ENCODE assay signal across 23 cellular contexts in the genomic region with DNA sequence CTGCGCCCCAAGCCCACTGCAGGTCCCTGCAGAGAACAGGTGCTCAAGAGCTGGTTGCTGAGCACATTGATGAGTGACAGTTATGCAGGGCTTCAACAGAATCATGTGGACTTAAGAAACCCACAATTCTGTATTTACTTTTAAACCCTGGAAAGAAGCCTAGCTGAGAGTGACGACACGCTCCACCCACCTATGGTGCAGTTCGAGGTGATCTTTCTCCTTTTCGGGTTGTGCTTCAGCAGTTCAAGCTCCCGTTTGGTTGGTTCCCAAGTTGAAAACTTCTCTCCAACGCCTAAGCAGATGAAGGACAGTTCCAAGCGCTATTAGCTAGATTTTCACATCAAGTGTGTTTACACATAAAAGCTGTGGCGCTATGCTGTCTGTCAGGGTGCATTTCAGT. TPM values are rescaled to one million over a fixed set of nuclear protein-coding genes. Genes with fewer than 3 reads are reported as not detected.
DNase-seq lines count a peak whose midpoint lies in the region; ATAC-seq and TF ChIP-seq lines count a peak whose summit lies in the region.
"Had no signal": no experiment of that assay in that cellular context is flagged by ENCODE, and none has a peak within 500 bp of the region (broad histone marks: within the 10 kb centered on the region; RNA-seq: fewer than 3 reads in every experiment).

No MANE protein-coding gene starts in this region.

- H3K27ac ChIP-seq in rectal smooth muscle tissue (ENCODE audit: low read depth, low read length) = peak overlapping the region; percentile 49
- H3K27ac ChIP-seq: 22Rv1; BLaER1 treated with 17β-estradiol and CSF1 and Interleukin-3, amounts not matched to agents 10 nM and 100 nM; GM23248 had no signal

- TF ChIP-seq CTCF in activated CD8-positive, alpha-beta T cell treated with anti-CD3 and anti-CD28 coated beads for 36 hours (IDR thresholded peaks at IDR 0.05) = no peak
- no peak for TF ChIP-seq CTCF in chondrocyte (IDR thresholded peaks at IDR 0.05)

- no peak overlapping the region for H3K9ac ChIP-seq in rectal smooth muscle tissue (ENCODE audit: low read length)
- H3K9ac ChIP-seq: BLaER1 treated with 17β-estradiol and CSF1 and Interleukin-3, amounts not matched to agents 10 nM and 100 nM; GM23248 had no signal

- H3K4me3 ChIP-seq in rectal smooth muscle tissue (ENCODE audit: low read length) = no peak overlapping the region
- H3K4me3 ChIP-seq: BLaER1 treated with 17β-estradiol and CSF1 and Interleukin-3, amounts not matched to agents 10 nM and 100 nM; GM23248 had no signal

- H3K9me3 Mint-ChIP-seq in activated CD8-positive, alpha-beta T cell treated with anti-CD3 and anti-CD28 coated beads, Interleukin-2, amount 10 ng/mL, durations not matched to agents 7 days and 5 days (ENCODE audit: insufficient read depth) = no peaks in the 10 kb centered on the region
- no peaks in the 10 kb centered on the region for H3K9me3 Mint-ChIP-seq in activated CD8-positive, alpha-beta T cell treated with anti-CD3 and anti-CD28 coated beads for 36 hours
- H3K9me3 Mint-ChIP-seq in chondrocyte (ENCODE audit: low read depth) = no peaks in the 10 kb centered on the region
- H3K9me3 Mint-ChIP-seq: IgD-negative memory B cell had no signal

- H3K36me3 Mint-ChIP-seq in activated CD8-positive, alpha-beta T cell treated with anti-CD3 and anti-CD28 coated beads, Interleukin-2, amount 10 ng/mL, durations not matched to agents 7 days and 5 days (ENCODE audit: low read depth) = peaks cover 80% of the 10 kb centered on the region
- peaks cover 73% of the 10 kb centered on the region for H3K36me3 Mint-ChIP-seq in activated CD8-positive, alpha-beta T cell treated with anti-CD3 and anti-CD28 coated beads for 36 hours (ENCODE audit: low read depth)
- H3K36me3 Mint-ChIP-seq in chondrocyte (ENCODE audit: low read depth) = peaks cover 49% of the 10 kb centered on the region

- POLR2A ChIA-PET in activated CD8-positive, alpha-beta T cell treated with anti-CD3 and anti-CD28 coated beads, Interleukin-2, amount 10 ng/mL, durations not matched to agents 7 days and 5 days (lab: Charles Lee) = interaction anchor here (1.1 kb wide), 1 partner anchor 24 kb away, joined by 6 read pairs; a partner anchor contains a TSS
- POLR2A ChIA-PET in activated CD8-positive, alpha-beta T cell treated with anti-CD3 and anti-CD28 coated beads for 36 hours (lab: Charles Lee) = no interaction called here

- H3K27me3 ChIP-seq in rectal smooth muscle tissue (ENCODE audit: control insufficient read depth, insufficient read depth, low read length) = no peaks in the 10 kb centered on the region
- H3K27me3 ChIP-seq: BLaER1 treated with 17β-estradiol and CSF1 and Interleukin-3, amounts not matched to agents 10 nM and 100 nM had no signal

- H3K36me3 ChIP-seq in rectal smooth muscle tissue (ENCODE audit: control insufficient read depth, insufficient read depth, low read length) = peaks cover 68% of the 10 kb centered on the region

- intact Hi-C loops in activated CD8-positive, alpha-beta T cell treated with anti-CD3 and anti-CD28 coated beads for 36 hours (cut with micrococcal nuclease) = no loop called here

- H3K4me1 Mint-ChIP-seq in activated CD8-positive, alpha-beta T cell treated with anti-CD3 and anti-CD28 coated beads, Interleukin-2, amount 10 ng/mL, durations not matched to agents 7 days and 5 days (ENCODE audit: low read depth) = peaks cover 20% of the 10 kb centered on the region
- peaks cover 21% of the 10 kb centered on the region for H3K4me1 Mint-ChIP-seq in activated CD8-positive, alpha-beta T cell treated with anti-CD3 and anti-CD28 coated beads for 36 hours (ENCODE audit: low read depth)
- peaks cover 23% of the 10 kb centered on the region for H3K4me1 Mint-ChIP-seq in chondrocyte (ENCODE audit: low read depth)

- CTCF ChIA-PET in activated CD8-positive, alpha-beta T cell treated with anti-CD3 and anti-CD28 coated beads, Interleukin-2, amount 10 ng/mL, durations not matched to agents 7 days and 5 days (lab: Charles Lee) = interaction anchor here (1.0 to 2.7 kb wide), 4 partner anchors 21 to 81 kb away, joined by 3 to 12 read pairs (median 4); a partner anchor contains a TSS
- CTCF ChIA-PET in activated CD8-positive, alpha-beta T cell treated with anti-CD3 and anti-CD28 coated beads for 36 hours (lab: Charles Lee) = interaction anchor here (3.6 kb wide), 1 partner anchor 25 kb away, joined by 12 read pairs; no protein-coding TSS in a partner anchor

- H3K27ac Mint-ChIP-seq in activated CD8-positive, alpha-beta T cell treated with anti-CD3 and anti-CD28 coated beads, Interleukin-2, amount 10 ng/mL, durations not matched to agents 7 days and 5 days = peak overlapping the region; percentile 55
- H3K27ac Mint-ChIP-seq in activated CD8-positive, alpha-beta T cell treated with anti-CD3 and anti-CD28 coated beads for 36 hours = no peak overlapping the region
- H3K27ac Mint-ChIP-seq in chondrocyte (ENCODE audit: unreplicated experiment) = peak overlapping the region; percentile 8
- H3K27ac Mint-ChIP-seq: IgD-negative memory B cell had no signal

- no peaks in the 10 kb centered on the region for H3K27me3 Mint-ChIP-seq in activated CD8-positive, alpha-beta T cell treated with anti-CD3 and anti-CD28 coated beads, Interleukin-2, amount 10 ng/mL, durations not matched to agents 7 days and 5 days (ENCODE audit: low read depth)
- H3K27me3 Mint-ChIP-seq in activated CD8-positive, alpha-beta T cell treated with anti-CD3 and anti-CD28 coated beads for 36 hours = no peaks in the 10 kb centered on the region
- H3K27me3 Mint-ChIP-seq in chondrocyte (ENCODE audit: low read depth) = no peaks in the 10 kb centered on the region
- H3K27me3 Mint-ChIP-seq: CD4-positive, alpha-beta memory T cell; IgD-negative memory B cell had no signal

- peaks cover 16% of the 10 kb centered on the region for H3K4me1 ChIP-seq in rectal smooth muscle tissue (ENCODE audit: control insufficient read depth, insufficient read depth, low read length)

- ATAC-seq in activated CD8-positive, alpha-beta T cell treated with anti-CD3 and anti-CD28 coated beads, Interleukin-2, amount 10 ng/mL, durations not matched to agents 7 days and 5 days = no peak
- no peak for ATAC-seq in activated CD8-positive, alpha-beta T cell treated with anti-CD3 and anti-CD28 coated beads for 36 hours
- ATAC-seq in left lobe of liver (peak; percentile 80), HG02678 (IDR thresholded peaks at IDR 0.05; ENCODE audit: unreplicated experiment) (no peak)

- no peak for DNase-seq in activated CD8-positive, alpha-beta T cell treated with anti-CD3 and anti-CD28 coated beads, Interleukin-2, amount 10 ng/mL, durations not matched to agents 7 days and 5 days
- no peak for DNase-seq in activated CD8-positive, alpha-beta T cell treated with anti-CD3 and anti-CD28 coated beads for 36 hours
- no peak for DNase-seq in chondrocyte (ENCODE audit: low spot score)
- no peak for DNase-seq in left lobe of liver (ENCODE audit: low spot score)
- DNase-seq in activated CD4-positive, CD25-positive, alpha-beta regulatory T cell (lab: John Stamatoyannopoulos, UW) = no peak
- no peak for DNase-seq in superior temporal gyrus (ENCODE audit: extremely low spot score)
- DNase-seq: ACHN; CD4-positive, alpha-beta memory T cell; DND-41; GM23248; HCEC 1CT; MV-4-11; NCI-H1694; NCI-H2081 treated with DMSO at 0.1 percent for 48 hours; NCI-H446; NCI-H526; OCI-M1; Right ventricle myocardium superior had no signal

- no peak overlapping the region for H3K4me3 Mint-ChIP-seq in activated CD8-positive, alpha-beta T cell treated with anti-CD3 and anti-CD28 coated beads, Interleukin-2, amount 10 ng/mL, durations not matched to agents 7 days and 5 days
- H3K4me3 Mint-ChIP-seq in activated CD8-positive, alpha-beta T cell treated with anti-CD3 and anti-CD28 coated beads for 36 hours = no peak overlapping the region
- H3K4me3 Mint-ChIP-seq in chondrocyte (ENCODE audit: unreplicated experiment) = no peak overlapping the region
- H3K4me3 Mint-ChIP-seq: CD4-positive, alpha-beta memory T cell; IgD-negative memory B cell had no signal

RNA-seq across cellular contexts. Expression of a gene that starts 23.9 kb away (rescaled TPM):
- total RNA-seq in activated CD8-positive, alpha-beta T cell treated with anti-CD3 and anti-CD28 coated beads, Interleukin-2, amount 10 ng/mL, durations not matched to agents 7 days and 5 days = 100 to 1,000 TPM; 138 to 148 TPM
- total RNA-seq in activated CD8-positive, alpha-beta T cell treated with anti-CD3 and anti-CD28 coated beads for 36 hours = 100 to 1,000 TPM; 149 to 153 TPM
- 228 to 248 TPM (median 239 TPM) in 3 replicates for total RNA-seq in chondrocyte
- 76.1 TPM for total RNA-seq in left lobe of liver
